In genomic region chr6:149431905-149432775, GRCh38 we compare ENCODE assay signal across 8 cellular contexts. TPM values are rescaled to one million over a fixed set of nuclear protein-coding genes. Genes with fewer than 3 reads are reported as not detected.
DNase-seq lines count a peak whose midpoint lies in the region; ATAC-seq and TF ChIP-seq lines count a peak whose summit lies in the region.

No MANE protein-coding gene starts in this region.

- TF ChIP-seq POLR2A in gastrocnemius medialis (IDR thresholded peaks at IDR 0.05) = no peak

- no peaks in the 10 kb centered on the region for H3K36me3 ChIP-seq in gastrocnemius medialis

- no peak overlapping the region for H3K27ac Mint-ChIP-seq in T-helper 17 cell

- in situ Hi-C loops in gastrocnemius medialis (cut with MboI; ENCODE audit: low sequenced_read_pairs in 4 of 4) = loop anchor here in 3 of 4 donors (5.0 to 10.0 kb wide), 3 partner anchors 350 to 857 kb away; no protein-coding TSS in a partner anchor

- H3K27me3 Mint-ChIP-seq in T-helper 17 cell = no peaks in the 10 kb centered on the region

- DNase-seq in NCI-H1694 (lab: John Stamatoyannopoulos, UW) (peak; percentile 70), T-helper 17 cell (peak; percentile 75 to 87 (median 76)), amniotic stem cell (lab: John Stamatoyannopoulos, UW) (peak; percentile 10), hepatic stellate cell (ENCODE audit: low spot score) (peak; percentile 85), gastrocnemius medialis (peak; percentile 76 to 83)

- intact Hi-C loops in gastrocnemius medialis (cut with DNase I; ENCODE audit: low total_unique reads) = loop anchor here (1.0 kb wide), 2 partner anchors 350 to 403 kb away; no protein-coding TSS in a partner anchor

- H3K27me3 ChIP-seq in gastrocnemius medialis = no peaks in the 10 kb centered on the region

- H3K4me1 ChIP-seq in gastrocnemius medialis = peaks cover 0 to 2% of the 10 kb centered on the region in 2 donors

- peak; percentile 87 for TF ChIP-seq CTCF in GM12874 (IDR thresholded peaks at IDR 0.05; ENCODE audit: insufficient read depth, low read depth, low read length)
- TF ChIP-seq CTCF in gastrocnemius medialis (IDR thresholded peaks at IDR 0.05 in 4 of 5, conservative IDR thresholded peaks at IDR 0.05 in 1 of 5) = peak; percentile 92 to 97 (median 95)

- peak overlapping the region; percentile 71 for H3K4me3 Mint-ChIP-seq in T-helper 17 cell

- ATAC-seq in HG02642 (IDR thresholded peaks at IDR 0.05; ENCODE audit: poor library complexity, unreplicated experiment) = peak; percentile 90
- ATAC-seq in T-helper 17 cell = peak; percentile 93
- peak; percentile 87 to 91 for ATAC-seq in gastrocnemius medialis
- no peak for ATAC-seq in GM19397 (IDR thresholded peaks at IDR 0.05; ENCODE audit: unreplicated experiment)

- H3K9me3 ChIP-seq in T-helper 17 cell (ENCODE audit: control insufficient read depth, low read length, poor library complexity, severe bottlenecking) = no peaks in the 10 kb centered on the region
- H3K9me3 ChIP-seq in gastrocnemius medialis = no peaks in the 10 kb centered on the region

- no peak overlapping the region for H3K4me3 ChIP-seq in gastrocnemius medialis

- peaks cover 12% of the 10 kb centered on the region for H3K4me1 Mint-ChIP-seq in T-helper 17 cell

- H3K27ac ChIP-seq in gastrocnemius medialis = no peak overlapping the region

- no peaks in the 10 kb centered on the region for H3K36me3 Mint-ChIP-seq in T-helper 17 cell (ENCODE audit: low read depth)

RNA-seq across cellular contexts. Expression of gene SUMO4, which starts 32.1 kb away (rescaled TPM):
- total RNA-seq in T-helper 17 cell (10 to 100 TPM in 1 of 2 donors, 1 to 10 TPM in 1; 9.0 to 11.4 TPM), gastrocnemius medialis (1 to 10 TPM in 1 of 4 donors, under 1 TPM in 1, not detected in 2; 0.33 to 6.3 TPM)

RNA-seq across cellular contexts. Expression of gene ZC3H12D, which starts 52.7 kb away (rescaled TPM):
- 100 to 1,000 TPM; 219 to 248 TPM for total RNA-seq in T-helper 17 cell
- under 1 TPM in 3 of 4 donors, not detected in 1; 0.03 to 0.36 (median 0.24) TPM for total RNA-seq in gastrocnemius medialis

Comparison
In these comparisons a context has a peak if more than half of its experiments do, and no peak if none do; other contexts are left out.
1. DNase-seq: peak in every context shown above with its lines; median percentile 85 in hepatic stellate cell; 80 in gastrocnemius medialis; 76 in T-helper 17 cell; 70 in NCI-H1694; 10 in amniotic stem cell.
2. RNA of gene ZC3H12D, which starts 52.7 kb away (total RNA-seq): 219 to 248 TPM in T-helper 17 cell; 0.03 to 0.36 TPM in gastrocnemius medialis; every median in the first group is over 100 times any median in the second.